Comparison of ENCODE assay signal across 28 cellular contexts in genomic region chr20:63160641-63161175, GRCh38.
"Had no signal": no experiment of that assay in that cellular context is flagged by ENCODE, and none has a peak within 500 bp of the region (broad histone marks: within the 10 kb centered on the region; RNA-seq: fewer than 3 reads in every experiment).

No MANE protein-coding gene starts in this region.

- H3K9me3 ChIP-seq: ascending aorta, Peyer's patch had no signal

- H3K27me3 ChIP-seq: ascending aorta, Peyer's patch had no signal

- H3K4me3 Mint-ChIP-seq: activated CD8-positive, alpha-beta memory T cell treated with anti-CD3 and anti-CD28 coated beads, Interleukin-2, amount 10 ng/mL, durations not matched to agents 7 days and 5 days; activated naive CD4-positive, alpha-beta T cell treated with anti-CD3 and anti-CD28 coated beads, Interleukin-2, amount 50 U/mL, for 24 hours; activated T-cell treated with anti-CD3 and anti-CD28 coated beads, Interleukin-2, amount 50 U/mL, for 24 hours; activated T-helper 1 cell treated with anti-CD3 and anti-CD28 coated beads, Interleukin-12 subunit alpha, Interleukin-12 subunit beta, Interleukin-2, Interleukin-4 antibody, amounts not matched to agents 30 ng/mL and 10 ng/mL and 1 ng/mL, durations not matched to agents 14 hours and 24 hours and 36 hours; brain; T-helper 17 cell; WTC11 had no signal

- H3K4me3 ChIP-seq: ascending aorta, Peyer's patch had no signal

- DNase-seq: activated CD4-positive, alpha-beta T cell treated with anti-CD3 and anti-CD28 coated beads for 48 hours; activated CD4-positive, alpha-beta T cell treated with anti-CD3 and anti-CD28 coated beads, Interleukin-2, amount 50 U/mL, for 4 hours; activated CD4-positive, CD25-positive, alpha-beta regulatory T cell treated with anti-CD3 and anti-CD28 coated beads, Interleukin-2, amount 50 U/mL, for 72 hours; activated CD8-positive, alpha-beta memory T cell treated with anti-CD3 and anti-CD28 coated beads, Interleukin-2, amount 10 ng/mL, durations not matched to agents 7 days and 5 days; activated effector memory CD4-positive, alpha-beta T cell treated with Interleukin-2 at 50 U/mL for 16 hours; activated naive CD4-positive, alpha-beta T cell; activated T-cell treated with anti-CD3 and anti-CD28 coated beads, Interleukin-2, amount 50 U/mL, for 24 hours; Karpas-422; MM.1S; NCI-H1105; NCI-H1436; NCI-H1694 treated with DMSO at 0.1 percent for 48 hours; NCI-H2029 treated with DMSO at 0.1 percent for 48 hours; NCI-H345; NCI-H510A; NCI-H526 treated with DMSO at 0.1 percent for 48 hours; NCI-H82; NK-92 treated with Interleukin-12 subunit alpha and Interleukin-12 subunit beta, amount 100 ng/mL, for 24 hours; Peyer's patch; SHP77 treated with DMSO at 0.1 percent for 48 hours; T-helper 17 cell; T-helper 9 cell had no signal

- ATAC-seq: activated CD8-positive, alpha-beta memory T cell treated with anti-CD3 and anti-CD28 coated beads, Interleukin-2, amount 10 ng/mL, durations not matched to agents 7 days and 5 days; T-helper 17 cell; WTC11 had no signal

- H3K27ac ChIP-seq: ascending aorta, Peyer's patch, RWPE1 had no signal

- H3K27me3 Mint-ChIP-seq: activated CD8-positive, alpha-beta memory T cell treated with anti-CD3 and anti-CD28 coated beads, Interleukin-2, amount 10 ng/mL, durations not matched to agents 7 days and 5 days had no signal

- H3K27ac Mint-ChIP-seq: activated CD8-positive, alpha-beta memory T cell treated with anti-CD3 and anti-CD28 coated beads, Interleukin-2, amount 10 ng/mL, durations not matched to agents 7 days and 5 days; activated naive CD4-positive, alpha-beta T cell treated with anti-CD3 and anti-CD28 coated beads, Interleukin-2, amount 50 U/mL, for 24 hours; activated T-cell treated with anti-CD3 and anti-CD28 coated beads, Interleukin-2, amount 50 U/mL, for 24 hours; activated T-helper 1 cell treated with anti-CD3 and anti-CD28 coated beads, Interleukin-12 subunit alpha, Interleukin-12 subunit beta, Interleukin-2, Interleukin-4 antibody, amounts not matched to agents 30 ng/mL and 10 ng/mL and 1 ng/mL, durations not matched to agents 14 hours and 24 hours and 36 hours; T-helper 17 cell; WTC11 had no signal

- H3K36me3 ChIP-seq: ascending aorta, Peyer's patch had no signal

- H3K4me1 Mint-ChIP-seq: activated CD8-positive, alpha-beta memory T cell treated with anti-CD3 and anti-CD28 coated beads, Interleukin-2, amount 10 ng/mL, durations not matched to agents 7 days and 5 days; WTC11 had no signal

- H3K4me1 ChIP-seq: ascending aorta, Peyer's patch had no signal

- H3K9me3 Mint-ChIP-seq: activated naive CD4-positive, alpha-beta T cell treated with anti-CD3 and anti-CD28 coated beads, Interleukin-2, amount 50 U/mL, for 24 hours; activated T-cell treated with anti-CD3 and anti-CD28 coated beads, Interleukin-2, amount 50 U/mL, for 24 hours; activated T-helper 1 cell treated with anti-CD3 and anti-CD28 coated beads, Interleukin-12 subunit alpha, Interleukin-12 subunit beta, Interleukin-2, Interleukin-4 antibody, amounts not matched to agents 30 ng/mL and 10 ng/mL and 1 ng/mL, durations not matched to agents 14 hours and 24 hours and 36 hours; WTC11 had no signal

- H3K36me3 Mint-ChIP-seq: activated CD8-positive, alpha-beta memory T cell treated with anti-CD3 and anti-CD28 coated beads, Interleukin-2, amount 10 ng/mL, durations not matched to agents 7 days and 5 days; activated naive CD4-positive, alpha-beta T cell treated with anti-CD3 and anti-CD28 coated beads, Interleukin-2, amount 50 U/mL, for 24 hours; brain; WTC11 had no signal
